In the genomic region with DNA sequence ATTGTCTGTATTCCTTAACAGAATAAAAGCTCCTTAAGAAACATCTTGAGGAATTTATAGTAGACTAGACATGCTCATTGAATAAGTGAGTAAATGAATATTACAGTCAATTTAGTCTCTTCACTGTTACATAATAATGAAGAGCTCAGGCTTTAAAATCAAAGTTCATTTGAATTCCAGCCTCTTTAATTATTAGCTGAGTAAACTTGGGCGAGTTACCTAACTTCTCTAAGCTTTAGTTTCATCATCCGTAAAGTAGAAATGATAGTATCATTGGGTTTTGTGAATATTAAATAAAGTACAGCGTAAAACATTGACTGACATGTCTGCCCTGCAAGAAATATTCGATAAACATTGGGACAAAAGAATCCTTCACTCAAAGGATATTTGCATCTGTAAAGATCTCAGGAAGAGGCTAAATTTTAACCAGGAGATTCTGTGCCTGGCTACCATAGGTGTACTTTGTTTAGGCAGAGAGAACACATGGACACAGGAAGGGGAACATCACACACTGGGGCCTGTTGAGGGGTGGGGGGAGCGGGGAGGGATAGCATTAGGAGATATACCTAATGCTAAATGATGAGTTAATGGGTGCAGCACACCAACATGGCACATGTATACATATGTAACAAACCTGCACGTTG, we compare ENCODE assay signal across 34 cellular contexts. TPM values are rescaled to one million over a fixed set of nuclear protein-coding genes. Genes with fewer than 3 reads are reported as not detected.
"Had no signal": no experiment of that assay in that cellular context is flagged by ENCODE, and none has a peak within 500 bp of the region (broad histone marks: within the 10 kb centered on the region; RNA-seq: fewer than 3 reads in every experiment).

No MANE protein-coding gene starts in this region.

- H3K4me1 Mint-ChIP-seq: activated CD4-positive, alpha-beta T cell treated with anti-CD3 and anti-CD28 coated beads for 36 hours; activated CD4-positive, alpha-beta T cell treated with anti-CD3 and anti-CD28 coated beads, Interleukin-2, amount 10 ng/mL, durations not matched to agents 24 days and 14 days; central memory CD8-positive, alpha-beta T cell; endodermal cell; T-helper 17 cell had no signal

- H3K4me3 Mint-ChIP-seq: activated CD4-positive, alpha-beta memory T cell treated with anti-CD3 and anti-CD28 coated beads for 36 hours; activated CD4-positive, alpha-beta T cell treated with anti-CD3 and anti-CD28 coated beads for 36 hours; activated CD4-positive, alpha-beta T cell treated with anti-CD3 and anti-CD28 coated beads, Interleukin-2, amount 10 ng/mL, durations not matched to agents 24 days and 14 days; activated CD8-positive, alpha-beta T cell treated with anti-CD3 and anti-CD28 coated beads, Interleukin-2, amount 10 ng/mL, durations not matched to agents 7 days and 5 days; activated naive CD8-positive, alpha-beta T cell; activated T-cell treated with anti-CD3 and anti-CD28 coated beads, Interleukin-2, amount 50 U/mL, for 24 hours; activated T-cell treated with anti-CD3 and anti-CD28 coated beads, Interleukin-2, amount 50 U/mL, for 72 hours; central memory CD8-positive, alpha-beta T cell; dendritic cell treated with granulocyte-macrophage colony-stimulating factor and Interleukin-4, amounts not matched to agents 40 ng/mL and 50 ng/mL, for 4 days; endodermal cell; T-helper 17 cell; T-helper 2 cell treated with Interferon-gamma antibody and Interleukin-4, amounts not matched to agents 5 μg/mL and 100 μg/mL, for 36 hours had no signal

- H3K4me3 ChIP-seq: coronary artery, dorsolateral prefrontal cortex, esophagus muscularis mucosa, gastrocnemius medialis had no signal

- H3K27me3 ChIP-seq: brain microvascular endothelial cell, dorsolateral prefrontal cortex, esophagus muscularis mucosa, foreskin keratinocyte, gastrocnemius medialis had no signal

- H3K27ac ChIP-seq: brain microvascular endothelial cell, coronary artery, dorsolateral prefrontal cortex, esophagus muscularis mucosa, foreskin keratinocyte, gastrocnemius medialis, WERI-Rb-1 had no signal

- H3K9me3 Mint-ChIP-seq: activated CD4-positive, alpha-beta memory T cell treated with anti-CD3 and anti-CD28 coated beads for 36 hours; activated CD4-positive, alpha-beta T cell treated with anti-CD3 and anti-CD28 coated beads, Interleukin-2, amount 10 ng/mL, durations not matched to agents 24 days and 14 days; dendritic cell treated with granulocyte-macrophage colony-stimulating factor and Interleukin-4, amounts not matched to agents 40 ng/mL and 50 ng/mL, for 4 days; endodermal cell; T-helper 2 cell treated with Interferon-gamma antibody and Interleukin-4, amounts not matched to agents 5 μg/mL and 100 μg/mL, for 36 hours had no signal

- ATAC-seq: activated CD4-positive, alpha-beta T cell treated with anti-CD3 and anti-CD28 coated beads for 36 hours; activated CD8-positive, alpha-beta T cell treated with anti-CD3 and anti-CD28 coated beads, Interleukin-2, amount 10 ng/mL, durations not matched to agents 7 days and 5 days; activated T-cell treated with anti-CD3 and anti-CD28 coated beads, Interleukin-2, amount 50 U/mL, for 72 hours; foreskin keratinocyte; gastrocnemius medialis; T-helper 17 cell had no signal

- H3K36me3 Mint-ChIP-seq: activated CD4-positive, alpha-beta memory T cell treated with anti-CD3 and anti-CD28 coated beads for 36 hours; activated naive CD8-positive, alpha-beta T cell had no signal

- H3K36me3 ChIP-seq: brain microvascular endothelial cell, esophagus muscularis mucosa, gastrocnemius medialis, WERI-Rb-1 had no signal

- H3K9me3 ChIP-seq: esophagus muscularis mucosa, gastrocnemius medialis had no signal

- DNase-seq: activated CD4-positive, alpha-beta memory T cell treated with anti-CD3 and anti-CD28 coated beads for 36 hours; activated CD4-positive, alpha-beta T cell treated with anti-CD3 and anti-CD28 coated beads for 36 hours; activated CD4-positive, alpha-beta T cell treated with anti-CD3 and anti-CD28 coated beads, Interleukin-2, amount 10 ng/mL, durations not matched to agents 24 days and 14 days; activated CD4-positive, CD25-positive, alpha-beta regulatory T cell; activated CD4-positive, CD25-positive, alpha-beta regulatory T cell treated with anti-CD3 and anti-CD28 coated beads, Interleukin-2, amount 50 U/mL, for 72 hours; activated CD8-positive, alpha-beta memory T cell treated with anti-CD3 and anti-CD28 coated beads, Interleukin-2, amount 50 U/mL, for 48 hours; activated CD8-positive, alpha-beta T cell treated with anti-CD3 and anti-CD28 coated beads, Interleukin-2, amount 10 ng/mL, durations not matched to agents 7 days and 5 days; activated gamma-delta T cell; activated naive CD4-positive, alpha-beta T cell; activated naive CD4-positive, alpha-beta T cell treated with anti-CD3 and anti-CD28 coated beads, Interleukin-2, amount 50 U/mL, for 16 hours; activated T-cell treated with anti-CD3 and anti-CD28 coated beads for 4 hours; activated T-cell treated with anti-CD3 and anti-CD28 coated beads, Interleukin-2, amount 50 U/mL, for 24 hours; activated T-cell treated with anti-CD3 and anti-CD28 coated beads, Interleukin-2, amount 50 U/mL, for 72 hours; amniotic stem cell; anterior cingulate cortex; brain microvascular endothelial cell; dorsolateral prefrontal cortex; effector memory CD4-positive, alpha-beta T cell; endodermal cell; erythroblast; foreskin keratinocyte; gastrocnemius medialis; glutamatergic neuron; T-helper 1 cell; T-helper 17 cell; T1000; WERI-Rb-1 had no signal

- H3K4me1 ChIP-seq: esophagus muscularis mucosa, foreskin keratinocyte, gastrocnemius medialis had no signal

- H3K27me3 Mint-ChIP-seq: activated CD4-positive, alpha-beta memory T cell treated with anti-CD3 and anti-CD28 coated beads for 36 hours; activated CD4-positive, alpha-beta T cell treated with anti-CD3 and anti-CD28 coated beads for 36 hours; activated CD4-positive, alpha-beta T cell treated with anti-CD3 and anti-CD28 coated beads, Interleukin-2, amount 10 ng/mL, durations not matched to agents 24 days and 14 days; activated naive CD8-positive, alpha-beta T cell; activated T-cell treated with anti-CD3 and anti-CD28 coated beads, Interleukin-2, amount 50 U/mL, for 24 hours; central memory CD8-positive, alpha-beta T cell; dendritic cell treated with granulocyte-macrophage colony-stimulating factor and Interleukin-4, amounts not matched to agents 40 ng/mL and 50 ng/mL, for 4 days; T-helper 17 cell had no signal

- H3K27ac Mint-ChIP-seq: activated CD4-positive, alpha-beta memory T cell treated with anti-CD3 and anti-CD28 coated beads for 36 hours; activated CD4-positive, alpha-beta T cell treated with anti-CD3 and anti-CD28 coated beads for 36 hours; activated CD4-positive, alpha-beta T cell treated with anti-CD3 and anti-CD28 coated beads, Interleukin-2, amount 10 ng/mL, durations not matched to agents 24 days and 14 days; activated CD8-positive, alpha-beta T cell treated with anti-CD3 and anti-CD28 coated beads, Interleukin-2, amount 10 ng/mL, durations not matched to agents 7 days and 5 days; activated naive CD8-positive, alpha-beta T cell; activated T-cell treated with anti-CD3 and anti-CD28 coated beads, Interleukin-2, amount 50 U/mL, for 24 hours; activated T-cell treated with anti-CD3 and anti-CD28 coated beads, Interleukin-2, amount 50 U/mL, for 72 hours; dendritic cell treated with granulocyte-macrophage colony-stimulating factor and Interleukin-4, amounts not matched to agents 40 ng/mL and 50 ng/mL, for 4 days; endodermal cell; T-helper 17 cell; T-helper 2 cell treated with Interferon-gamma antibody and Interleukin-4, amounts not matched to agents 5 μg/mL and 100 μg/mL, for 36 hours had no signal

RNA-seq across cellular contexts. Expression of gene BBOX1, which starts 15.2 kb away (rescaled TPM):
- total RNA-seq: activated CD4-positive, alpha-beta memory T cell treated with anti-CD3 and anti-CD28 coated beads for 36 hours; activated CD4-positive, alpha-beta T cell treated with anti-CD3 and anti-CD28 coated beads for 36 hours; activated CD4-positive, alpha-beta T cell treated with anti-CD3 and anti-CD28 coated beads, Interleukin-2, amount 10 ng/mL, durations not matched to agents 24 days and 14 days; activated CD8-positive, alpha-beta T cell treated with anti-CD3 and anti-CD28 coated beads, Interleukin-2, amount 10 ng/mL, durations not matched to agents 7 days and 5 days; activated T-cell treated with anti-CD3 and anti-CD28 coated beads, Interleukin-2, amount 50 U/mL, for 72 hours; cardiac septum; endodermal cell; foreskin keratinocyte; T-helper 17 cell had no signal
- polyA plus RNA-seq: foreskin keratinocyte had no signal

RNA-seq across cellular contexts. Expression of gene FIBIN, which starts 31.5 kb away (rescaled TPM):
- total RNA-seq: activated CD4-positive, alpha-beta memory T cell treated with anti-CD3 and anti-CD28 coated beads for 36 hours; activated CD4-positive, alpha-beta T cell treated with anti-CD3 and anti-CD28 coated beads for 36 hours; activated CD4-positive, alpha-beta T cell treated with anti-CD3 and anti-CD28 coated beads, Interleukin-2, amount 10 ng/mL, durations not matched to agents 24 days and 14 days; activated CD8-positive, alpha-beta T cell treated with anti-CD3 and anti-CD28 coated beads, Interleukin-2, amount 10 ng/mL, durations not matched to agents 7 days and 5 days; activated T-cell treated with anti-CD3 and anti-CD28 coated beads, Interleukin-2, amount 50 U/mL, for 72 hours; endodermal cell; T-helper 17 cell had no signal
